Comparison of ENCODE assay signal across 9 cellular contexts in genomic region chr19:7868671-7869452, GRCh38. TPM values are rescaled to one million over a fixed set of nuclear protein-coding genes. Genes with fewer than 3 reads are reported as not detected.
A peak's percentile ranks its signal among the peaks of the same experiment; 100 is the strongest.
DNase-seq lines count a peak whose midpoint lies in the region; ATAC-seq, FAIRE-seq and TF ChIP-seq lines count a peak whose summit lies in the region.
"Had no signal": no experiment of that assay in that cellular context is flagged by ENCODE, and none has a peak within 500 bp of the region (broad histone marks: within the 10 kb centered on the region; RNA-seq: fewer than 3 reads in every experiment).

No MANE protein-coding gene starts in this region.

- no peaks in the 10 kb centered on the region for H3K36me3 ChIP-seq in ES-I3 (ENCODE audit: insufficient read depth, low read length)

- DNase-seq in H54 (ENCODE audit: insufficient read length, low spot score) (peak; percentile 87), LoVo (ENCODE audit: low spot score) (peak; percentile 93), dermis blood vessel endothelial cell (peak; percentile 75), memory B cell (ENCODE audit: low spot score in 2 of 2) (peak in 1 of 2 donors; percentile 87), NCI-H69 (lab: John Stamatoyannopoulos, UW) (no peak)
- peak; percentile 86 for DNase-seq in activated CD4-positive, alpha-beta T cell treated with anti-CD3 and anti-CD28 coated beads for 48 hours
- DNase-seq in stimulated activated CD8-positive, alpha-beta memory T cell treated with anti-CD3 and anti-CD28 coated beads, Interleukin-12 subunit alpha, Interleukin-12 subunit beta, amount 100 ng/mL, for 24 hours (ENCODE audit: extremely low read depth): peak; percentile 54

- H3K9me3 Mint-ChIP-seq in memory B cell: peaks cover 7% of the 10 kb centered on the region

- H3K36me3 Mint-ChIP-seq in memory B cell: peaks cover 5% of the 10 kb centered on the region

- peak overlapping the region; percentile 56; the same call in 1 of the 2 replicates for H3K9ac ChIP-seq in ES-I3 (ENCODE audit: low read depth, low read length)

- peak overlapping the region; percentile 87 for H3K4me3 Mint-ChIP-seq in memory B cell

- peaks cover 37% of the 10 kb centered on the region for H3K4me1 Mint-ChIP-seq in memory B cell

- peaks cover 40% of the 10 kb centered on the region for H3K27me3 Mint-ChIP-seq in memory B cell

- H3K27ac Mint-ChIP-seq in memory B cell: peak overlapping the region; percentile 79

- peaks cover 5% of the 10 kb centered on the region; the same call in 1 of the 2 replicates for H3K4me1 ChIP-seq in ES-I3 (ENCODE audit: insufficient read depth, low read length)

- H3K9me3 ChIP-seq in ES-I3 (ENCODE audit: control insufficient read depth, insufficient read depth, low read length): no peaks in the 10 kb centered on the region

- TF ChIP-seq POLR2A in H54 (IDR thresholded peaks at IDR 0.05; ENCODE audit: low read depth, low read length): no peak; the same call in 1 of the 2 replicates

- no peak for FAIRE-seq in H54 (lab: Jason Lieb, UNC)
- FAIRE-seq: islet of Langerhans had no signal

- peak; percentile 77 for ATAC-seq in memory B cell (ENCODE audit: low read depth)

RNA-seq across cellular contexts. Expression of gene PRR36, which starts 5.3 kb away (rescaled TPM):
- not detected in 2 replicates for total RNA-seq in dermis blood vessel endothelial cell

RNA-seq across cellular contexts. Expression of gene LRRC8E, which starts 19.4 kb away (rescaled TPM):
- 0.51 TPM in 2 replicates for total RNA-seq in dermis blood vessel endothelial cell

RNA-seq across cellular contexts. Expression of gene MAP2K7, which starts 34.8 kb away (rescaled TPM):
- 10.4 and 18.8 TPM in 2 replicates for total RNA-seq in dermis blood vessel endothelial cell

RNA-seq across cellular contexts. Expression of gene EVI5L, which starts 38.8 kb away (rescaled TPM):
- total RNA-seq in dermis blood vessel endothelial cell: 12.6 and 16.5 TPM in 2 replicates

RNA-seq across cellular contexts. Expression of gene TGFBR3L, which starts 45.8 kb away (rescaled TPM):
- total RNA-seq in dermis blood vessel endothelial cell: 0.19 TPM in 1 of 2 replicates, not detected in the other
